In the genomic region with DNA sequence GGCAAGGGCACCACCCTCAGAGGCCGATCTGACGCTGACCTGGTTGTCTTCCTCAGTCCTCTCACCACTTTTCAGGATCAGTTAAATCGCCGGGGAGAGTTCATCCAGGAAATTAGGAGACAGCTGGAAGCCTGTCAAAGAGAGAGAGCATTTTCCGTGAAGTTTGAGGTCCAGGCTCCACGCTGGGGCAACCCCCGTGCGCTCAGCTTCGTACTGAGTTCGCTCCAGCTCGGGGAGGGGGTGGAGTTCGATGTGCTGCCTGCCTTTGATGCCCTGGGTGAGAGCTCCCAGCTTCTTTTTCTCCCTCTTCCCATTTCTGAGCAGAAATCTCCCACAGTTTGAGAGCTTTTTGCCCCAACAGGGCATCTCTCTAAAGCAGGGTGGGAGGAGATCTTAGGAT, we compare ENCODE assay signal across 9 cellular contexts. TPM values are rescaled to one million over a fixed set of nuclear protein-coding genes. Genes with fewer than 3 reads are reported as not detected.
A peak's percentile ranks its signal among the peaks of the same experiment; 100 is the strongest.
DNase-seq lines count a peak whose midpoint lies in the region; ATAC-seq and TF ChIP-seq lines count a peak whose summit lies in the region.
"Had no signal": no experiment of that assay in that cellular context is flagged by ENCODE, and none has a peak within 500 bp of the region (broad histone marks: within the 10 kb centered on the region; RNA-seq: fewer than 3 reads in every experiment).

No MANE protein-coding gene starts in this region.

- POLR2A ChIA-PET in activated CD4-positive, alpha-beta T cell treated with anti-CD3 and anti-CD28 coated beads for 36 hours (lab: Charles Lee): no interaction called here

- CTCF ChIA-PET in activated CD4-positive, alpha-beta T cell treated with anti-CD3 and anti-CD28 coated beads for 36 hours (lab: Charles Lee): interaction anchor here (0.7 to 4.1 kb wide), 6 partner anchors 8 to 85 kb away, joined by 3 to 17 read pairs (median 4); no protein-coding TSS in a partner anchor

- peaks cover 48% of the 10 kb centered on the region for H3K4me1 Mint-ChIP-seq in activated CD4-positive, alpha-beta T cell treated with anti-CD3 and anti-CD28 coated beads for 36 hours
- H3K4me1 Mint-ChIP-seq in stimulated activated naive CD8-positive, alpha-beta T cell treated with anti-CD3 and anti-CD28 coated beads, Interleukin-15, amount 100 ng/mL, for 72 hours: peaks cover 53% of the 10 kb centered on the region

- no peak for TF ChIP-seq CTCF in omental fat pad (IDR thresholded peaks at IDR 0.05)

- intact Hi-C loops in activated CD4-positive, alpha-beta T cell treated with anti-CD3 and anti-CD28 coated beads for 36 hours (cut with DNase I, micrococcal nuclease): loop anchor here in 1 of 2 experiments (5.0 to 10.0 kb wide), 2 partner anchors 189 to 1056 kb away; partner anchors contain the start of gene RBM19

- no peaks in the 10 kb centered on the region for H3K27me3 Mint-ChIP-seq in activated CD4-positive, alpha-beta T cell treated with anti-CD3 and anti-CD28 coated beads for 36 hours
- H3K27me3 Mint-ChIP-seq in stimulated activated naive CD8-positive, alpha-beta T cell treated with anti-CD3 and anti-CD28 coated beads, Interleukin-15, amount 100 ng/mL, for 72 hours: no peaks in the 10 kb centered on the region

- DNase-seq in activated CD4-positive, alpha-beta T cell treated with anti-CD3 and anti-CD28 coated beads for 36 hours: peak; percentile 50
- DNase-seq in activated CD4-positive, alpha-beta T cell treated with anti-CD3 and anti-CD28 coated beads for 1 hour: no peak
- DNase-seq in activated T-cell treated with anti-CD3 and anti-CD28 coated beads, Interleukin-2, amount 50 U/mL, for 48 hours: peak; percentile 26 to 28
- DNase-seq in left lobe of liver (ENCODE audit: low spot score): no peak
- no peak for DNase-seq in stimulated activated naive CD8-positive, alpha-beta T cell treated with anti-CD3 and anti-CD28 coated beads, Interleukin-15, amount 100 ng/mL, for 72 hours
- no peak for DNase-seq in omental fat pad (ENCODE audit: low spot score)
- no peak for DNase-seq in NCI-H69 (lab: John Stamatoyannopoulos, UW)
- DNase-seq: NCI-H2171 treated with DMSO at 0.1 percent for 48 hours had no signal

- H3K27ac Mint-ChIP-seq in activated CD4-positive, alpha-beta T cell treated with anti-CD3 and anti-CD28 coated beads for 36 hours: peak overlapping the region; percentile 95
- H3K27ac Mint-ChIP-seq in stimulated activated naive CD8-positive, alpha-beta T cell treated with anti-CD3 and anti-CD28 coated beads, Interleukin-15, amount 100 ng/mL, for 72 hours: peak overlapping the region in 1 of 2 donors; percentile 44

- peaks cover 31% of the 10 kb centered on the region for H3K36me3 Mint-ChIP-seq in activated CD4-positive, alpha-beta T cell treated with anti-CD3 and anti-CD28 coated beads for 36 hours (ENCODE audit: low read depth)

- peaks cover 11% of the 10 kb centered on the region for H3K9me3 Mint-ChIP-seq in activated CD4-positive, alpha-beta T cell treated with anti-CD3 and anti-CD28 coated beads for 36 hours (ENCODE audit: low read depth)
- H3K9me3 Mint-ChIP-seq in stimulated activated naive CD8-positive, alpha-beta T cell treated with anti-CD3 and anti-CD28 coated beads, Interleukin-15, amount 100 ng/mL, for 72 hours: peaks cover 11 to 12% of the 10 kb centered on the region in 2 donors

- H3K4me3 Mint-ChIP-seq in activated CD4-positive, alpha-beta T cell treated with anti-CD3 and anti-CD28 coated beads for 36 hours: peak overlapping the region; percentile 85
- H3K4me3 Mint-ChIP-seq in stimulated activated naive CD8-positive, alpha-beta T cell treated with anti-CD3 and anti-CD28 coated beads, Interleukin-15, amount 100 ng/mL, for 72 hours: peak overlapping the region; percentile 57 to 97

- no peak for ATAC-seq in activated CD4-positive, alpha-beta T cell treated with anti-CD3 and anti-CD28 coated beads for 36 hours
- peak; percentile 37 for ATAC-seq in left lobe of liver
- no peak for ATAC-seq in stimulated activated naive CD8-positive, alpha-beta T cell treated with anti-CD3 and anti-CD28 coated beads, Interleukin-15, amount 100 ng/mL, for 72 hours
- no peak for ATAC-seq in GM21576 (IDR thresholded peaks at IDR 0.05; ENCODE audit: unreplicated experiment)
- no peak for ATAC-seq in omental fat pad (ENCODE audit: low FRiP score)

RNA-seq across cellular contexts. Expression of gene OAS1, which starts 1.8 kb away (rescaled TPM):
- total RNA-seq in activated CD4-positive, alpha-beta T cell treated with anti-CD3 and anti-CD28 coated beads for 36 hours: 10 to 100 TPM; 50.5 to 52.8 TPM
- total RNA-seq in left lobe of liver (20.1 TPM), omental fat pad (100 to 1,000 TPM in 1 of 4 donors, 10 to 100 TPM in 3; 22.8 to 111 (median 29.1) TPM)

RNA-seq across cellular contexts. Expression of gene OAS3, which starts 29.7 kb away (rescaled TPM):
- total RNA-seq in activated CD4-positive, alpha-beta T cell treated with anti-CD3 and anti-CD28 coated beads for 36 hours: 10 to 100 TPM; 32.1 to 35.3 TPM
- total RNA-seq in left lobe of liver: 4.1 TPM
- 10 to 100 TPM in 3 of 4 donors, 1 to 10 TPM in 1; 5.8 to 46.3 (median 17.7) TPM for total RNA-seq in omental fat pad

Comparison
In these comparisons a context has a peak if more than half of its experiments do, and no peak if none do; other contexts are left out.
1. DNase-seq: peak in activated CD4-positive, alpha-beta T cell treated with anti-CD3 and anti-CD28 coated beads for 36 hours (single experiment) and activated T-cell treated with anti-CD3 and anti-CD28 coated beads, Interleukin-2, amount 50 U/mL, for 48 hours (2 of 2); none in activated CD4-positive, alpha-beta T cell treated with anti-CD3 and anti-CD28 coated beads for 1 hour (single experiment), left lobe of liver (single experiment), stimulated activated naive CD8-positive, alpha-beta T cell treated with anti-CD3 and anti-CD28 coated beads, Interleukin-15, amount 100 ng/mL, for 72 hours (0 of 2), omental fat pad (single experiment) and NCI-H69 (single experiment).